16 cellular contexts compared by ENCODE assay signal in the genomic region with DNA sequence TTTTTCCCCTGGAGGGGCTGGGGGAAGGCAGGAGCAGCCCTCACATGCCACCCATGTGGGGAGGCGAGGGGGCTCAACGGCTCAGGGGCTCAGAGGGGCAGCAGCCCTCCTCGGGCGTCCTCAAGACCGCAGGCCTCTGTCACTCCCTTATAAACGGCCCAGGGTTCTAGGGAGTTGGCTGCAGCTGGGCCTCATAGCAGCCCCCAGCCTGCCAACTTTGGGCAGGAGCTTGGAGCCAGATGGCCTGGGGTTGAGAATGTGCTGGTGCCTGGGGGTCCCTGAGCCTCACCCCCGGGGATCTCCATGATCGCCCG. TPM values are rescaled to one million over a fixed set of nuclear protein-coding genes. Genes with fewer than 3 reads are reported as not detected.
DNase-seq lines count a peak whose midpoint lies in the region; ATAC-seq and TF ChIP-seq lines count a peak whose summit lies in the region.
"Had no signal": no experiment of that assay in that cellular context is flagged by ENCODE, and none has a peak within 500 bp of the region (broad histone marks: within the 10 kb centered on the region; RNA-seq: fewer than 3 reads in every experiment).

No MANE protein-coding gene starts in this region.

- no peaks in the 10 kb centered on the region for H3K27me3 Mint-ChIP-seq in neural crest cell (ENCODE audit: low read depth)
- H3K27me3 Mint-ChIP-seq: stimulated activated naive CD8-positive, alpha-beta T cell treated with anti-CD3 and anti-CD28 coated beads, Interleukin-15, Interleukin-2, amounts not matched to agents 100 ng/mL and 50 ng/mL, for 24 hours had no signal

- H3K36me3 ChIP-seq in gastroesophageal sphincter (no peaks in the 10 kb centered on the region), upper lobe of right lung (no peaks in the 10 kb centered on the region)

- peak overlapping the region; percentile 96 for H3K27ac Mint-ChIP-seq in neural crest cell (ENCODE audit: unreplicated experiment)
- H3K27ac Mint-ChIP-seq: activated T-helper 1 cell treated with anti-CD3 and anti-CD28 coated beads, Interleukin-12 subunit alpha, Interleukin-12 subunit beta, Interleukin-2, Interleukin-4 antibody, amounts not matched to agents 30 ng/mL and 10 ng/mL and 1 ng/mL, durations not matched to agents 14 hours and 24 hours and 36 hours; stimulated activated naive CD8-positive, alpha-beta T cell treated with anti-CD3 and anti-CD28 coated beads, Interleukin-15, Interleukin-2, amounts not matched to agents 100 ng/mL and 50 ng/mL, for 24 hours had no signal

- ATAC-seq in gastroesophageal sphincter (no peak), upper lobe of right lung (no peak), HG03571 (IDR thresholded peaks at IDR 0.05; ENCODE audit: unreplicated experiment) (no peak), GM21576 (IDR thresholded peaks at IDR 0.05; ENCODE audit: unreplicated experiment) (no peak)

- H3K36me3 Mint-ChIP-seq in neural crest cell (ENCODE audit: low read depth), result no peaks in the 10 kb centered on the region

- DNase-seq in DMS 273 (lab: John Stamatoyannopoulos, UW; ENCODE audit: unreplicated experiment) (peak; percentile 55), DMS 273 treated with DMSO at 0.1 percent for 48 hours (lab: John Stamatoyannopoulos, UW) (no peak), neural crest cell (ENCODE audit: low read depth, low spot score) (no peak), upper lobe of right lung (peak; percentile 47), T1000 (lab: John Stamatoyannopoulos, UW) (no peak)
- DNase-seq: Calu3; MM.1S; NCI-H510A; stimulated activated CD4-positive, alpha-beta T cell treated with anti-CD3 and anti-CD28 coated beads, Interleukin-4, amount 100 ng/mL, for 1 hour had no signal

- TF ChIP-seq CTCF in gastroesophageal sphincter (IDR thresholded peaks at IDR 0.05) (no peak), neural crest cell (conservative IDR thresholded peaks at IDR 0.05) (no peak), upper lobe of right lung (IDR thresholded peaks at IDR 0.05) (no peak)

- H3K4me1 ChIP-seq in gastroesophageal sphincter, result peaks cover 0 to 46% (median 9%) of the 10 kb centered on the region in 3 donors
- H3K4me1 ChIP-seq in upper lobe of right lung, result peaks cover 25% of the 10 kb centered on the region

- no peak for TF ChIP-seq EP300 in gastroesophageal sphincter (IDR thresholded peaks at IDR 0.05)

- H3K27me3 ChIP-seq in gastroesophageal sphincter (no peaks in the 10 kb centered on the region), upper lobe of right lung (no peaks in the 10 kb centered on the region)

- no peak overlapping the region for H3K4me3 ChIP-seq in gastroesophageal sphincter
- no peak overlapping the region for H3K4me3 ChIP-seq in upper lobe of right lung

- H3K27ac ChIP-seq in gastroesophageal sphincter, result peak overlapping the region in 3 of 4 donors; percentile 47 to 63 (median 49)
- peak overlapping the region; percentile 81 for H3K27ac ChIP-seq in upper lobe of right lung
- H3K27ac ChIP-seq: 22Rv1, epithelial cell of prostate had no signal

- peak overlapping the region; percentile 69 for H3K4me3 Mint-ChIP-seq in neural crest cell
- H3K4me3 Mint-ChIP-seq: activated T-helper 1 cell treated with anti-CD3 and anti-CD28 coated beads, Interleukin-12 subunit alpha, Interleukin-12 subunit beta, Interleukin-2, Interleukin-4 antibody, amounts not matched to agents 30 ng/mL and 10 ng/mL and 1 ng/mL, durations not matched to agents 14 hours and 24 hours and 36 hours; stimulated activated naive CD8-positive, alpha-beta T cell treated with anti-CD3 and anti-CD28 coated beads, Interleukin-15, Interleukin-2, amounts not matched to agents 100 ng/mL and 50 ng/mL, for 24 hours had no signal

- peaks cover 35% of the 10 kb centered on the region for H3K4me1 Mint-ChIP-seq in neural crest cell

- intact Hi-C loops in upper lobe of right lung (cut with DNase I), result no loop called here

- H3K9me3 Mint-ChIP-seq in neural crest cell, result peaks cover 3% of the 10 kb centered on the region
- H3K9me3 Mint-ChIP-seq: stimulated activated naive CD8-positive, alpha-beta T cell treated with anti-CD3 and anti-CD28 coated beads, Interleukin-15, Interleukin-2, amounts not matched to agents 100 ng/mL and 50 ng/mL, for 24 hours had no signal

- no peak for TF ChIP-seq POLR2A in gastroesophageal sphincter (IDR thresholded peaks at IDR 0.05)

- no CpG with 5 or more reads among the region's 9 CpGs for WGBS in gastroesophageal sphincter (ENCODE audit: low coverage in 1 of 2), 2 donors

- peaks cover 0 to 8% (median 0%) of the 10 kb centered on the region in 3 donors for H3K9me3 ChIP-seq in gastroesophageal sphincter
- H3K9me3 ChIP-seq in upper lobe of right lung, result no peaks in the 10 kb centered on the region

RNA-seq across cellular contexts. Expression of a gene that starts 51.0 kb away (rescaled TPM):
- total RNA-seq in gastroesophageal sphincter (not detected), neural crest cell (71.3 and 108 TPM in 2 replicates), upper lobe of right lung (172 TPM)

Comparison
In these comparisons a context has a peak if more than half of its experiments do, and no peak if none do; other contexts are left out.
1. DNase-seq: peak in DMS 273 (single experiment) and upper lobe of right lung (single experiment); none in DMS 273 treated with DMSO at 0.1 percent for 48 hours (single experiment), neural crest cell (single experiment) and T1000 (single experiment).
2. RNA of a gene that starts 51.0 kb away (total RNA-seq): 172 TPM in upper lobe of right lung (single experiment) and 71.3 to 108 TPM in neural crest cell; not detected in gastroesophageal sphincter; every median in the first group is over 10 times any median in the second.